Comparison of ENCODE assay signal across 22 cellular contexts in the genomic region with DNA sequence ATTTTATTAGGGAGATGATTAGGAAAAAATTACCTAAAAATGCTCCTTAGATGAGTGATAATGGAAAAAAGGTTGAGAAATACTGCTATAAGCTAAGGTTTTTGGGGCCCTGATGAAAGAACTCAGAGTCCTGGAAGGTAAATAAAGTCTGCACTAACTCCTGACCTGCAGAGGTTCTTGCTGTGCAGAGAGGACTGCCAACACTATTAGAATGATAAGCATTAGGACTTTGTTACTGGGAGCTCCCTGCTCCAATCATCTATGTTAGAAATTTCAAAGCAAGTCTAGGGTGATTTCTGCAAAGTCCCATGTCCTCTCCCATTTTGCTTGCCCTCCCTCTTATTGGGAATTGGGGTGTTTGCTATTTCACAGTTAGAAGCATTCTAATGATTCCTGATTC.
"Had no signal": no experiment of that assay in that cellular context is flagged by ENCODE, and none has a peak within 500 bp of the region (broad histone marks: within the 10 kb centered on the region; RNA-seq: fewer than 3 reads in every experiment).

No MANE protein-coding gene starts in this region.

- H3K9me3 ChIP-seq: SJSA1 had no signal

- H3K36me3 ChIP-seq: SJSA1 had no signal

- H3K27me3 ChIP-seq: SJSA1 had no signal

- H3K4me3 ChIP-seq: SJSA1, SK-N-MC had no signal

- H3K27ac ChIP-seq: SJSA1, SK-N-MC had no signal

- DNase-seq: KBM-7, MV-4-11, NCI-H1048, NCI-H1105 treated with DMSO at 0.1 percent for 48 hours, NCI-H1417 treated with DMSO at 0.1 percent for 48 hours, NCI-H146, NCI-H1694 treated with DMSO at 0.1 percent for 48 hours, NCI-H1930, NCI-H2081, NCI-H2107, NCI-H226, NCI-H446, NCI-H510A, NCI-H524 treated with DMSO at 0.1 percent for 48 hours, NCI-H774, Right ventricle myocardium superior, RPMI8226, SIG-M5, SW 1271 had no signal

- FAIRE-seq: RCC 7860 had no signal
